ENCODE assay signal across 10 cellular contexts in the genomic region with DNA sequence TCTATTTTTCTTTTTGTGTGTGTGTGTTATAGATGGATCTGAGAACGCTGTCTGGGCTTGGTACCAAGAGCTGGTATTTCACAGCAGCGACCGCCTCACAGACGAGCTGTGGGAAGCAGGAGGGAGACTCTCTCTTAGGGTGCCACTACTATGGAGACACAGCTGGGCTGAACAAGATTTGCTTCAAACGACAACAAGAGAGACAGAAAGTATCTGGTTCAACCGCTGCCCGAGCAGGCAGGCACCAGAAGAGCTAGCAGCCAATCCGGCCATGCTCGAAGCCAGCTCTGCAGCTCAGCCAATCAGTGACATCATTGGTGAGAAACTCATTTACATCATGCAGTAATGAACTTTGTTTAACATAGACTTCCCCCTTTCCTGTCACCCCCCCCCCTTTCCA.
DNase-seq lines count a peak whose midpoint lies in the region; ATAC-seq and TF ChIP-seq lines count a peak whose summit lies in the region.
"Had no signal": no experiment of that assay in that cellular context is flagged by ENCODE, and none has a peak within 500 bp of the region (broad histone marks: within the 10 kb centered on the region; RNA-seq: fewer than 3 reads in every experiment).

No MANE protein-coding gene starts in this region.

- WGBS in aorta, 2 donors, result 6 to 7% methylated on average over 9 of the region's 9 CpGs

- no peak for TF ChIP-seq CTCF in breast epithelium (IDR thresholded peaks at IDR 0.05)
- TF ChIP-seq CTCF in MCF 10A (IDR thresholded peaks at IDR 0.05; ENCODE audit: unreplicated experiment), result no peak
- TF ChIP-seq CTCF in nephron (IDR thresholded peaks at IDR 0.05; ENCODE audit: unreplicated experiment in 3 of 3), result no peak

- intact Hi-C loops in breast epithelium (cut with DNase I; ENCODE audit: low total_unique reads) (no loop called here), MCF 10A (cut with micrococcal nuclease) (loop anchor here (10.0 kb wide), 1 partner anchor 974 kb away; no protein-coding TSS in a partner anchor), aorta (cut with DNase I) (no loop called here)

- BruUV-seq in MCF 10A (replicated peaks; lab: Mats Ljungman, UMichigan), result no TSS peak

- peaks cover 0 to 4% of the 10 kb centered on the region in 2 donors for H3K4me1 ChIP-seq in breast epithelium
- H3K4me1 ChIP-seq in aorta (ENCODE audit: control insufficient read depth in 1 of 2, insufficient read depth in 2 of 2, low read length in 2 of 2), result no peaks in the 10 kb centered on the region

- H3K9me3 Mint-ChIP-seq in MCF 10A (ENCODE audit: unreplicated experiment), result no peaks in the 10 kb centered on the region
- no peaks in the 10 kb centered on the region for H3K9me3 Mint-ChIP-seq in nephron

- H3K4me3 Mint-ChIP-seq in MCF 10A (ENCODE audit: unreplicated experiment) (no peak overlapping the region), nephron (peak overlapping the region; percentile 46 to 86 (median 79))
- H3K4me3 Mint-ChIP-seq: B cell had no signal

- H3K9me3 ChIP-seq in breast epithelium (no peaks in the 10 kb centered on the region), aorta (ENCODE audit: control insufficient read depth, low read length) (no peaks in the 10 kb centered on the region)

- H3K4me3 ChIP-seq in breast epithelium (peak overlapping the region; percentile 35 to 63 (median 53)), aorta (ENCODE audit: low read length in 2 of 2) (peak overlapping the region; percentile 47 to 57)

- DNase-seq in breast epithelium (ENCODE audit: low spot score in 2 of 2) (no peak), MCF 10A (ENCODE audit: unreplicated experiment) (no peak), cerebellum (ENCODE audit: low spot score) (peak; percentile 71), aorta (peak in 1 of 2 donors; percentile 23)
- no peak for DNase-seq in NK-92 treated with Interleukin-12 subunit alpha and Interleukin-12 subunit beta, amount 100 ng/mL, for 24 hours (lab: John Stamatoyannopoulos, UW)
- DNase-seq in activated T-cell treated with anti-CD3 and anti-CD28 coated beads, Interleukin-2, amount 50 U/mL, for 48 hours, result no peak
- DNase-seq: SHP77 had no signal

- H3K27me3 ChIP-seq in breast epithelium, result no peaks in the 10 kb centered on the region
- H3K27me3 ChIP-seq in aorta (ENCODE audit: control insufficient read depth in 1 of 2, insufficient read depth in 2 of 2, low read length in 1 of 2), result no peaks in the 10 kb centered on the region

- H3K27ac Mint-ChIP-seq in MCF 10A (ENCODE audit: low read depth, unreplicated experiment), result no peak overlapping the region
- H3K27ac Mint-ChIP-seq in nephron, result peak overlapping the region; percentile 86 to 97 (median 97)
- H3K27ac Mint-ChIP-seq: B cell had no signal

- no peaks in the 10 kb centered on the region for H3K4me1 Mint-ChIP-seq in MCF 10A (ENCODE audit: insufficient read depth, unreplicated experiment)
- H3K4me1 Mint-ChIP-seq in nephron, result peaks cover 43% of the 10 kb centered on the region
- H3K4me1 Mint-ChIP-seq: B cell had no signal

- no peaks in the 10 kb centered on the region for H3K36me3 Mint-ChIP-seq in MCF 10A (ENCODE audit: insufficient read depth, unreplicated experiment)
- no peaks in the 10 kb centered on the region for H3K36me3 Mint-ChIP-seq in nephron (ENCODE audit: low read depth)

- peaks cover 28% of the 10 kb centered on the region for H3K27me3 Mint-ChIP-seq in MCF 10A (ENCODE audit: insufficient read depth, unreplicated experiment)
- H3K27me3 Mint-ChIP-seq in nephron (ENCODE audit: low read depth), result no peaks in the 10 kb centered on the region
- H3K27me3 Mint-ChIP-seq: B cell had no signal

- POLR2A ChIA-PET in MCF 10A (lab: Yijun Ruan, JAX), result no interaction called here

- CTCF ChIA-PET in MCF 10A (lab: Yijun Ruan, JAX), result interaction anchor here (1.6 to 1.7 kb wide), 2 partner anchors 11 to 69 kb away, joined by 3 to 5 read pairs; no protein-coding TSS in a partner anchor

- ATAC-seq in aorta (ENCODE audit: low FRiP score) (peak; percentile 54), HG03159 (IDR thresholded peaks at IDR 0.05; ENCODE audit: unreplicated experiment) (no peak)

- TF ChIP-seq POLR2A in breast epithelium (IDR thresholded peaks at IDR 0.05), result no peak

- H3K27ac ChIP-seq in breast epithelium (peak overlapping the region; percentile 53 to 86), aorta (ENCODE audit: low read depth in 1 of 2, low read length in 2 of 2) (no peak overlapping the region)

- no peaks in the 10 kb centered on the region for H3K36me3 ChIP-seq in breast epithelium
- H3K36me3 ChIP-seq in aorta (ENCODE audit: control insufficient read depth in 1 of 2, insufficient read depth in 2 of 2, low read length in 1 of 2), result no peaks in the 10 kb centered on the region

Comparison
In these comparisons a context has a peak if more than half of its experiments do, and no peak if none do; other contexts are left out.
1. H3K27ac ChIP-seq: peak in breast epithelium (2 of 2); none in aorta (0 of 2).